22 cellular contexts compared by ENCODE assay signal in genomic region chr3:48276856-48277641, GRCh38. TPM values are rescaled to one million over a fixed set of nuclear protein-coding genes. Genes with fewer than 3 reads are reported as not detected.
"Had no signal": no experiment of that assay in that cellular context is flagged by ENCODE, and none has a peak within 500 bp of the region (broad histone marks: within the 10 kb centered on the region; RNA-seq: fewer than 3 reads in every experiment).

No MANE protein-coding gene starts in this region.

- H3K9me3 Mint-ChIP-seq: activated CD4-positive, alpha-beta T cell treated with anti-CD3 and anti-CD28 coated beads, Interleukin-2, amount 10 ng/mL, durations not matched to agents 24 days and 14 days; activated CD8-positive, alpha-beta T cell treated with anti-CD3 and anti-CD28 coated beads for 36 hours; activated T-cell treated with anti-CD3 and anti-CD28 coated beads, Interleukin-2, amount 50 U/mL, for 24 hours; activated T-helper 2 cell treated with anti-CD3 and anti-CD28 coated beads, Interferon-gamma antibody, Interleukin-2, Interleukin-4, amounts not matched to agents 10 μg/mL and 5 μg/mL and 100 μg/mL, durations not matched to agents 14 hours and 24 hours and 36 hours; memory B cell; naive B cell; stimulated activated memory B cell treated with anti-CD40 and anti-IgM and Interleukin-4, amounts not matched to agents 10 μg/mL and 1 μg/mL and 100 μg/mL, for 72 hours had no signal

- H3K4me3 ChIP-seq: breast epithelium, mucosa of descending colon, testis, upper lobe of left lung had no signal

- H3K4me1 Mint-ChIP-seq: memory B cell had no signal

- H3K4me1 ChIP-seq: breast epithelium, parathyroid adenoma, testis had no signal

- ATAC-seq: activated CD8-positive, alpha-beta T cell treated with anti-CD3 and anti-CD28 coated beads for 36 hours; mucosa of descending colon; sciatic nerve; stimulated activated memory B cell treated with anti-CD40 and anti-IgM and Interleukin-4, amounts not matched to agents 10 μg/mL and 1 μg/mL and 100 μg/mL, for 72 hours had no signal

- H2AFZ ChIP-seq: parathyroid adenoma had no signal

- H3K4me3 Mint-ChIP-seq: activated CD4-positive, alpha-beta T cell treated with anti-CD3 and anti-CD28 coated beads, Interleukin-2, amount 10 ng/mL, durations not matched to agents 24 days and 14 days; activated CD8-positive, alpha-beta T cell treated with anti-CD3 and anti-CD28 coated beads for 36 hours; activated T-cell treated with anti-CD3 and anti-CD28 coated beads, Interleukin-2, amount 50 U/mL, for 24 hours; memory B cell; naive B cell; stimulated activated memory B cell treated with anti-CD40 and anti-IgM and Interleukin-4, amounts not matched to agents 10 μg/mL and 1 μg/mL and 100 μg/mL, for 72 hours had no signal

- H3K27me3 ChIP-seq: breast epithelium, testis, upper lobe of left lung had no signal

- H3K9me3 ChIP-seq: breast epithelium, mucosa of descending colon, testis, upper lobe of left lung had no signal

- H3K27me3 Mint-ChIP-seq: activated CD4-positive, alpha-beta T cell treated with anti-CD3 and anti-CD28 coated beads, Interleukin-2, amount 10 ng/mL, durations not matched to agents 24 days and 14 days; activated CD8-positive, alpha-beta T cell treated with anti-CD3 and anti-CD28 coated beads for 36 hours; activated T-cell treated with anti-CD3 and anti-CD28 coated beads, Interleukin-2, amount 50 U/mL, for 24 hours; memory B cell; naive B cell; stimulated activated memory B cell treated with anti-CD40 and anti-IgM and Interleukin-4, amounts not matched to agents 10 μg/mL and 1 μg/mL and 100 μg/mL, for 72 hours had no signal

- DNase-seq: activated CD4-positive, alpha-beta T cell treated with anti-CD3 and anti-CD28 coated beads, Interleukin-2, amount 10 ng/mL, durations not matched to agents 24 days and 14 days; activated CD8-positive, alpha-beta T cell treated with anti-CD3 and anti-CD28 coated beads for 36 hours; activated naive CD4-positive, alpha-beta T cell treated with anti-CD3 and anti-CD28 coated beads, Interleukin-2, amount 50 U/mL, for 16 hours; activated T-cell treated with anti-CD3 and anti-CD28 coated beads, Interleukin-2, amount 50 U/mL, for 24 hours; cortex of kidney; head of caudate nucleus; mucosa of descending colon; naive B cell; stimulated activated CD4-positive, alpha-beta T cell treated with anti-CD3 and anti-CD28 coated beads, Interleukin-4, amount 100 ng/mL, for 24 hours; SW 1271; testis; upper lobe of left lung had no signal

- H3K27ac ChIP-seq: breast epithelium, parathyroid adenoma, testis, upper lobe of left lung had no signal

- H3K27ac Mint-ChIP-seq: activated CD4-positive, alpha-beta T cell treated with anti-CD3 and anti-CD28 coated beads, Interleukin-2, amount 10 ng/mL, durations not matched to agents 24 days and 14 days; activated CD8-positive, alpha-beta T cell treated with anti-CD3 and anti-CD28 coated beads for 36 hours; activated T-cell treated with anti-CD3 and anti-CD28 coated beads, Interleukin-2, amount 50 U/mL, for 24 hours; activated T-helper 2 cell treated with anti-CD3 and anti-CD28 coated beads, Interferon-gamma antibody, Interleukin-2, Interleukin-4, amounts not matched to agents 10 μg/mL and 5 μg/mL and 100 μg/mL, durations not matched to agents 14 hours and 24 hours and 36 hours; memory B cell; stimulated activated memory B cell treated with anti-CD40 and anti-IgM and Interleukin-4, amounts not matched to agents 10 μg/mL and 1 μg/mL and 100 μg/mL, for 72 hours had no signal

- H3K36me3 ChIP-seq: breast epithelium, upper lobe of left lung had no signal

- H3K9ac ChIP-seq: parathyroid adenoma had no signal

- H3K79me2 ChIP-seq: parathyroid adenoma had no signal

RNA-seq across cellular contexts. Expression of gene CAMP, which starts 53.8 kb away (rescaled TPM):
- total RNA-seq: activated CD4-positive, alpha-beta T cell treated with anti-CD3 and anti-CD28 coated beads, Interleukin-2, amount 10 ng/mL, durations not matched to agents 24 days and 14 days; activated CD8-positive, alpha-beta T cell treated with anti-CD3 and anti-CD28 coated beads for 36 hours; activated T-helper 2 cell treated with anti-CD3 and anti-CD28 coated beads, Interferon-gamma antibody, Interleukin-2, Interleukin-4, amounts not matched to agents 10 μg/mL and 5 μg/mL and 100 μg/mL, durations not matched to agents 14 hours and 24 hours and 36 hours; astrocyte; frontal cortex; mucosa of descending colon had no signal

RNA-seq across cellular contexts. Expression of gene SPINK8, which starts 56.4 kb away (rescaled TPM):
- total RNA-seq: activated CD4-positive, alpha-beta T cell treated with anti-CD3 and anti-CD28 coated beads, Interleukin-2, amount 10 ng/mL, durations not matched to agents 24 days and 14 days; activated CD8-positive, alpha-beta T cell treated with anti-CD3 and anti-CD28 coated beads for 36 hours; activated T-helper 2 cell treated with anti-CD3 and anti-CD28 coated beads, Interferon-gamma antibody, Interleukin-2, Interleukin-4, amounts not matched to agents 10 μg/mL and 5 μg/mL and 100 μg/mL, durations not matched to agents 14 hours and 24 hours and 36 hours; astrocyte; breast epithelium; frontal cortex; liver; mucosa of descending colon; sciatic nerve; testis; upper lobe of left lung had no signal
- polyA plus RNA-seq: adipose tissue, liver had no signal
